32 cellular contexts compared by ENCODE assay signal in genomic region chr6:10793035-10793434, GRCh38. TPM values are rescaled to one million over a fixed set of nuclear protein-coding genes. Genes with fewer than 3 reads are reported as not detected.
"Had no signal": no experiment of that assay in that cellular context is flagged by ENCODE, and none has a peak within 500 bp of the region (broad histone marks: within the 10 kb centered on the region; RNA-seq: fewer than 3 reads in every experiment).

No MANE protein-coding gene starts in this region.

- H3K27me3 ChIP-seq: adrenal gland, cardiac muscle cell had no signal

- FAIRE-seq: astrocyte, bronchial epithelial cell, TTC549 had no signal

- H3K4me1 ChIP-seq: adrenal gland had no signal

- H3K36me3 ChIP-seq: adrenal gland, cardiac muscle cell had no signal

- H3K9me3 ChIP-seq: adrenal gland had no signal

- H3K27ac ChIP-seq: adrenal gland, cardiac muscle cell, VCaP had no signal

- ATAC-seq: activated CD8-positive, alpha-beta T cell treated with anti-CD3 and anti-CD28 coated beads for 36 hours; activated T-cell treated with anti-CD3 and anti-CD28 coated beads, Interleukin-2, amount 50 U/mL, for 4 hours had no signal

- H3K4me3 ChIP-seq: adrenal gland, cardiac muscle cell had no signal

- DNase-seq: activated B cell treated with CpG ODN at 0.5 μM for 24 hours; activated CD4-positive, alpha-beta memory T cell treated with anti-CD3 and anti-CD28 coated beads for 36 hours; activated CD4-positive, alpha-beta T cell treated with anti-CD3 and anti-CD28 coated beads for 4 hours; activated CD4-positive, alpha-beta T cell treated with anti-CD3 and anti-CD28 coated beads, Interleukin-2, amount 10 ng/mL, durations not matched to agents 24 days and 14 days; activated CD4-positive, alpha-beta T cell treated with anti-CD3 and anti-CD28 coated beads, Interleukin-2, amount 50 U/mL, for 1 hour; activated CD4-positive, alpha-beta T cell treated with anti-CD3 and anti-CD28 coated beads, Interleukin-2, amount 50 U/mL, for 4 hours; activated CD4-positive, CD25-positive, alpha-beta regulatory T cell treated with anti-CD3 and anti-CD28 coated beads, Interleukin-2, amount 50 U/mL, for 72 hours; activated CD8-positive, alpha-beta memory T cell treated with anti-CD3 and anti-CD28 coated beads, Interleukin-2, amount 50 U/mL, for 4 hours; activated CD8-positive, alpha-beta T cell treated with anti-CD3 and anti-CD28 coated beads for 36 hours; activated effector memory CD4-positive, alpha-beta T cell treated with anti-CD3 and anti-CD28 coated beads, Interleukin-2, amount 50 U/mL, for 16 hours; activated gamma-delta T cell treated with Interleukin-2 at 50 U/mL for 16 hours; activated naive CD4-positive, alpha-beta T cell; activated naive CD4-positive, alpha-beta T cell treated with anti-CD3 and anti-CD28 coated beads for 36 hours; activated naive CD4-positive, alpha-beta T cell treated with anti-CD3 and anti-CD28 coated beads, Interleukin-2, amount 50 U/mL, for 16 hours; activated naive CD8-positive, alpha-beta T cell treated with anti-CD3 and anti-CD28 coated beads for 36 hours; activated T-cell treated with anti-CD3 and anti-CD28 coated beads for 4 hours; activated T-cell treated with anti-CD3 and anti-CD28 coated beads, Interleukin-2, amount 50 U/mL, for 1 hour; activated T-cell treated with anti-CD3 and anti-CD28 coated beads, Interleukin-2, amount 50 U/mL, for 4 hours; activated T-cell treated with anti-CD3 and anti-CD28 coated beads, Interleukin-2, amount 50 U/mL, for 72 hours; adrenal gland; amniotic stem cell; aorta; caudate nucleus; SW 1271; T-helper 1 cell; T-helper 2 cell; T-helper 9 cell had no signal

RNA-seq across cellular contexts. Expression of gene MAK, which starts 45.3 kb away (rescaled TPM):
- total RNA-seq: activated B cell treated with CpG ODN at 0.5 μM for 24 hours, bronchial epithelial cell had no signal
